Comparison of ENCODE assay signal across 17 cellular contexts in genomic region chr1:160210563-160210962, GRCh38. TPM values are rescaled to one million over a fixed set of nuclear protein-coding genes. Genes with fewer than 3 reads are reported as not detected.
A peak's percentile ranks its signal among the peaks of the same experiment; 100 is the strongest.
DNase-seq lines count a peak whose midpoint lies in the region; ATAC-seq and TF ChIP-seq lines count a peak whose summit lies in the region.
"Had no signal": no experiment of that assay in that cellular context is flagged by ENCODE, and none has a peak within 500 bp of the region (broad histone marks: within the 10 kb centered on the region; RNA-seq: fewer than 3 reads in every experiment).

No MANE protein-coding gene starts in this region.

- no peaks in the 10 kb centered on the region for H3K9me3 Mint-ChIP-seq in brain

- TF ChIP-seq POLR2A in testis (IDR thresholded peaks at IDR 0.05) = no peak

- H3K27me3 Mint-ChIP-seq in brain = peaks cover 6% of the 10 kb centered on the region

- no peak for ATAC-seq in HG02763 (IDR thresholded peaks at IDR 0.05; ENCODE audit: unreplicated experiment)
- ATAC-seq in HG03139 (IDR thresholded peaks at IDR 0.05; ENCODE audit: unreplicated experiment) = no peak
- ATAC-seq: mucosa of descending colon had no signal

- 55 to 78% methylated on average over 5 of the region's 5 CpGs for WGBS in testis, 2 donors

- H3K36me3 ChIP-seq in testis (ENCODE audit: low read depth, missing control alignments) = peaks cover 3% of the 10 kb centered on the region

- H3K4me3 Mint-ChIP-seq in brain = peak overlapping the region; percentile 72 to 89 (median 83)

- peaks cover 65% of the 10 kb centered on the region for H3K4me1 ChIP-seq in testis

- TF ChIP-seq CTCF in brain (conservative IDR thresholded peaks at IDR 0.05) = no peak
- no peak for TF ChIP-seq CTCF in testis (IDR thresholded peaks at IDR 0.05)

- H3K27me3 ChIP-seq in testis = no peaks in the 10 kb centered on the region
- H3K27me3 ChIP-seq: brain microvascular endothelial cell had no signal

- H3K9me3 ChIP-seq in testis = no peaks in the 10 kb centered on the region
- H3K9me3 ChIP-seq: mucosa of descending colon had no signal

- DNase-seq in activated CD8-positive, alpha-beta memory T cell treated with anti-CD3 and anti-CD28 coated beads, Interleukin-2, amount 50 U/mL, for 48 hours = peak; percentile 35
- no peak for DNase-seq in activated CD8-positive, alpha-beta memory T cell treated with anti-CD3 and anti-CD28 coated beads, Interleukin-2, amount 50 U/mL, for 4 hours
- DNase-seq in midbrain (lab: John Stamatoyannopoulos, UW) (peak; percentile 33), testis (no peak), activated gamma-delta T cell treated with Interleukin-2 at 50 U/mL for 16 hours (no peak)
- DNase-seq: activated T-cell treated with anti-CD3 and anti-CD28 coated beads for 4 hours; brain microvascular endothelial cell; mucosa of descending colon; NCI-H1930; NK-92 treated with Interleukin-12 subunit alpha and Interleukin-12 subunit beta, amount 100 ng/mL, for 24 hours had no signal

- peak overlapping the region; percentile 37 to 60 for H3K27ac ChIP-seq in testis
- H3K27ac ChIP-seq: epithelial cell of prostate, VCaP had no signal

- H3K4me3 ChIP-seq in testis = no peak overlapping the region
- H3K4me3 ChIP-seq: mucosa of descending colon had no signal

- peaks cover 90% of the 10 kb centered on the region for H3K4me1 Mint-ChIP-seq in brain

- intact Hi-C loops in testis (cut with DNase I; ENCODE audit: low total_unique reads) = no loop called here

- peak overlapping the region; percentile 93 to 99 (median 98) for H3K27ac Mint-ChIP-seq in brain

- peaks cover 34% of the 10 kb centered on the region for H3K36me3 Mint-ChIP-seq in brain

RNA-seq across cellular contexts. Expression of gene PEA15, which starts 5.4 kb away (rescaled TPM):
- 772 TPM for polyA plus RNA-seq in brain (ENCODE audit: insufficient read depth, low read depth, low replicate concordance)
- 100 to 1,000 TPM; 168 to 229 TPM for total RNA-seq in testis
- 421 TPM for polyA plus RNA-seq in testis (ENCODE audit: insufficient read depth, low read depth, low replicate concordance)

RNA-seq across cellular contexts. Expression of gene CASQ1, which starts 20.2 kb away (rescaled TPM):
- polyA plus RNA-seq in brain (ENCODE audit: insufficient read depth, low read depth, low replicate concordance) = 4.6 TPM
- total RNA-seq in testis = 1 to 10 TPM; 3.4 to 5.6 TPM
- polyA plus RNA-seq in testis (ENCODE audit: insufficient read depth, low read depth, low replicate concordance) = 10.2 TPM
- total RNA-seq: A673, SK-MEL-5 had no signal

RNA-seq across cellular contexts. Expression of gene DCAF8, which starts 51.8 kb away (rescaled TPM):
- 55.2 TPM for polyA plus RNA-seq in brain (ENCODE audit: insufficient read depth, low read depth, low replicate concordance)
- 100 to 1,000 TPM; 233 to 240 TPM for total RNA-seq in testis
- polyA plus RNA-seq in testis (ENCODE audit: insufficient read depth, low read depth, low replicate concordance) = 127 TPM

RNA-seq across cellular contexts. Expression of gene ATP1A4, which starts 59.2 kb away (rescaled TPM):
- polyA plus RNA-seq in brain (ENCODE audit: insufficient read depth, low read depth, low replicate concordance) = not detected
- 10 to 100 TPM; 13.3 to 23.0 TPM for total RNA-seq in testis
- polyA plus RNA-seq in testis (ENCODE audit: insufficient read depth, low read depth, low replicate concordance) = 38.6 TPM
- total RNA-seq: A673, SK-MEL-5 had no signal

Comparison
In these comparisons a context has a peak if more than half of its experiments do, and no peak if none do; other contexts are left out.
1. DNase-seq: peak in activated CD8-positive, alpha-beta memory T cell treated with anti-CD3 and anti-CD28 coated beads, Interleukin-2, amount 50 U/mL, for 48 hours (single experiment) and midbrain (single experiment); none in activated CD8-positive, alpha-beta memory T cell treated with anti-CD3 and anti-CD28 coated beads, Interleukin-2, amount 50 U/mL, for 4 hours (single experiment), testis (single experiment) and activated gamma-delta T cell treated with Interleukin-2 at 50 U/mL for 16 hours (single experiment).